19 cellular contexts compared by ENCODE assay signal in genomic region chr10:16195894-16196293, GRCh38.
"Had no signal": no experiment of that assay in that cellular context is flagged by ENCODE, and none has a peak within 500 bp of the region (broad histone marks: within the 10 kb centered on the region; RNA-seq: fewer than 3 reads in every experiment).

No MANE protein-coding gene starts in this region.

- H3K27ac ChIP-seq: esophagus muscularis mucosa, gastroesophageal sphincter, heart left ventricle, left ventricle myocardium inferior, spleen had no signal

- H3K36me3 Mint-ChIP-seq: activated naive CD8-positive, alpha-beta T cell; T-cell had no signal

- H3K4me3 Mint-ChIP-seq: activated CD4-positive, alpha-beta T cell treated with anti-CD3 and anti-CD28 coated beads, Interleukin-2, amount 10 ng/mL, durations not matched to agents 7 days and 5 days; activated naive CD8-positive, alpha-beta T cell; T-cell had no signal

- H3K27ac Mint-ChIP-seq: activated CD4-positive, alpha-beta T cell treated with anti-CD3 and anti-CD28 coated beads, Interleukin-2, amount 10 ng/mL, durations not matched to agents 7 days and 5 days; activated naive CD8-positive, alpha-beta T cell; T-cell had no signal

- H3K27me3 ChIP-seq: esophagus muscularis mucosa, gastroesophageal sphincter, heart left ventricle, spleen had no signal

- DNase-seq: activated CD4-positive, alpha-beta T cell treated with anti-CD3 and anti-CD28 coated beads, Interleukin-2, amount 10 ng/mL, durations not matched to agents 7 days and 5 days; activated CD8-positive, alpha-beta memory T cell treated with anti-CD3 and anti-CD28 coated beads for 24 hours; activated CD8-positive, alpha-beta memory T cell treated with anti-CD3 and anti-CD28 coated beads, Interleukin-2, amount 50 U/mL, for 48 hours; cerebellar nuclear complex; cortex of kidney; effector CD4-positive, alpha-beta T cell; heart left ventricle; left ventricle myocardium inferior; midbrain; occipital lobe; posterior cingulate gyrus; retina; spleen; stimulated activated CD4-positive, alpha-beta T cell treated with anti-CD3 and anti-CD28 coated beads, Interleukin-4, amount 100 ng/mL, for 4 hours; stimulated activated naive CD4-positive, alpha-beta T cell; T-cell had no signal

- H3K9me3 ChIP-seq: esophagus muscularis mucosa, gastroesophageal sphincter, heart left ventricle had no signal

- ATAC-seq: gastroesophageal sphincter, heart left ventricle had no signal

- H3K4me3 ChIP-seq: esophagus muscularis mucosa, gastroesophageal sphincter, heart left ventricle, left ventricle myocardium inferior, spleen had no signal

- H3K36me3 ChIP-seq: esophagus muscularis mucosa, gastroesophageal sphincter, heart left ventricle, left ventricle myocardium inferior, spleen had no signal

- H3K4me1 ChIP-seq: esophagus muscularis mucosa, gastroesophageal sphincter, left ventricle myocardium inferior, spleen had no signal

- H3K27me3 Mint-ChIP-seq: T-cell had no signal
